Comparison of ENCODE assay signal across 24 cellular contexts in genomic region chr10:115580239-115580638, GRCh38.
"Had no signal": no experiment of that assay in that cellular context is flagged by ENCODE, and none has a peak within 500 bp of the region (broad histone marks: within the 10 kb centered on the region; RNA-seq: fewer than 3 reads in every experiment).

No MANE protein-coding gene starts in this region.

- H3K4me1 Mint-ChIP-seq: memory B cell had no signal

- H3K4me2 ChIP-seq: hepatocyte had no signal

- DNase-seq: effector memory CD8-positive, alpha-beta T cell; erythroblast; foreskin melanocyte; head of caudate nucleus; kidney; left cardiac atrium; left ventricle myocardium inferior; lower lobe of right lung; midbrain; psoas muscle; retina; sigmoid colon; stimulated activated CD4-positive, alpha-beta T cell treated with anti-CD3 and anti-CD28 coated beads, Interleukin-12 subunit alpha, Interleukin-12 subunit beta, amount 100 ng/mL, for 4 hours; stimulated activated naive CD4-positive, alpha-beta T cell treated with Interleukin-2 at 50 U/mL for 16 hours; upper lobe of left lung had no signal

- H3K27ac ChIP-seq: hepatocyte, left ventricle myocardium inferior, lower lobe of right lung, parathyroid adenoma, psoas muscle, sigmoid colon, skin epidermis, upper lobe of left lung, vagina had no signal

- H3K79me2 ChIP-seq: hepatocyte, parathyroid adenoma had no signal

- H2AFZ ChIP-seq: hepatocyte, parathyroid adenoma had no signal

- H3K4me3 Mint-ChIP-seq: dendritic cell treated with granulocyte-macrophage colony-stimulating factor and Interleukin-4, amounts not matched to agents 40 ng/mL and 50 ng/mL, for 4 days; effector memory CD8-positive, alpha-beta T cell; memory B cell; natural killer cell treated with Interleukin-12 subunit alpha and Interleukin-12 subunit beta and Interleukin-15 and Interleukin-18, amount 100 ng/mL, for 72 hours had no signal

- H3K36me3 ChIP-seq: left ventricle myocardium inferior, lower lobe of right lung, sigmoid colon, upper lobe of left lung, vagina had no signal

- H3K27me3 Mint-ChIP-seq: dendritic cell treated with granulocyte-macrophage colony-stimulating factor and Interleukin-4, amounts not matched to agents 40 ng/mL and 50 ng/mL, for 4 days; effector memory CD8-positive, alpha-beta T cell; memory B cell; natural killer cell treated with Interleukin-12 subunit alpha and Interleukin-12 subunit beta and Interleukin-15 and Interleukin-18, amount 100 ng/mL, for 72 hours had no signal

- FAIRE-seq: colon, endothelial cell of umbilical vein, kidney had no signal

- ATAC-seq: effector memory CD8-positive, alpha-beta T cell; left cardiac atrium; lower lobe of right lung; natural killer cell treated with Interleukin-12 subunit alpha and Interleukin-12 subunit beta and Interleukin-15 and Interleukin-18, amount 100 ng/mL, for 72 hours; psoas muscle had no signal

- H3K4me1 ChIP-seq: left ventricle myocardium inferior, lower lobe of right lung, parathyroid adenoma, psoas muscle, sigmoid colon, upper lobe of left lung, vagina had no signal

- H3K27ac Mint-ChIP-seq: dendritic cell treated with granulocyte-macrophage colony-stimulating factor and Interleukin-4, amounts not matched to agents 40 ng/mL and 50 ng/mL, for 4 days; effector memory CD8-positive, alpha-beta T cell; memory B cell; natural killer cell treated with Interleukin-12 subunit alpha and Interleukin-12 subunit beta and Interleukin-15 and Interleukin-18, amount 100 ng/mL, for 72 hours had no signal

- H3K9ac ChIP-seq: parathyroid adenoma had no signal

- H3K9me3 ChIP-seq: psoas muscle, upper lobe of left lung, vagina had no signal

- H3K27me3 ChIP-seq: hepatocyte, sigmoid colon, upper lobe of left lung, vagina had no signal

- H3K36me3 Mint-ChIP-seq: natural killer cell treated with Interleukin-12 subunit alpha and Interleukin-12 subunit beta and Interleukin-15 and Interleukin-18, amount 100 ng/mL, for 72 hours had no signal

- H3K4me3 ChIP-seq: hepatocyte, left ventricle myocardium inferior, lower lobe of right lung, psoas muscle, sigmoid colon, skin epidermis, upper lobe of left lung, vagina had no signal
